Comparison of ENCODE assay signal across 37 cellular contexts in genomic region chr13:51892657-51893056, GRCh38. TPM values are rescaled to one million over a fixed set of nuclear protein-coding genes. Genes with fewer than 3 reads are reported as not detected.
"Had no signal": no experiment of that assay in that cellular context is flagged by ENCODE, and none has a peak within 500 bp of the region (broad histone marks: within the 10 kb centered on the region; RNA-seq: fewer than 3 reads in every experiment).

No MANE protein-coding gene starts in this region.

- H3K4me1 Mint-ChIP-seq: activated B cell treated with CpG ODN at 0.5 μM for 24 hours; activated CD4-positive, alpha-beta T cell treated with anti-CD3 and anti-CD28 coated beads, Interleukin-2, amount 10 ng/mL, durations not matched to agents 24 days and 14 days; activated naive CD8-positive, alpha-beta T cell treated with anti-CD3 and anti-CD28 coated beads for 36 hours; activated T-helper 17 cell treated with anti-CD3 and anti-CD28 coated beads, Interleukin-2, amount 50 U/mL, for 72 hours had no signal

- H3K27me3 Mint-ChIP-seq: activated CD8-positive, alpha-beta T cell treated with anti-CD3 and anti-CD28 coated beads for 36 hours had no signal

- H3K36me3 Mint-ChIP-seq: activated CD4-positive, alpha-beta memory T cell treated with anti-CD3 and anti-CD28 coated beads for 36 hours; activated naive CD4-positive, alpha-beta T cell treated with anti-CD3 and anti-CD28 coated beads, Interleukin-2, amount 50 U/mL, for 72 hours; activated naive CD8-positive, alpha-beta T cell treated with anti-CD3 and anti-CD28 coated beads for 36 hours had no signal

- H3K27me3 ChIP-seq: adrenal gland, body of pancreas, brain microvascular endothelial cell, breast epithelium had no signal

- H3K36me3 ChIP-seq: adrenal gland, brain microvascular endothelial cell, breast epithelium had no signal

- ATAC-seq: activated CD8-positive, alpha-beta T cell treated with anti-CD3 and anti-CD28 coated beads for 36 hours; activated naive CD4-positive, alpha-beta T cell treated with anti-CD3 and anti-CD28 coated beads, Interleukin-2, amount 50 U/mL, for 72 hours; activated T-cell treated with anti-CD3 and anti-CD28 coated beads, Interleukin-2, amount 50 U/mL, for 4 hours; activated T-cell treated with anti-CD3 and anti-CD28 coated beads, Interleukin-2, amount 50 U/mL, for 72 hours; activated T-helper 17 cell treated with anti-CD3 and anti-CD28 coated beads, Interleukin-2, amount 50 U/mL, for 72 hours; body of pancreas had no signal

- H3K27ac Mint-ChIP-seq: activated B cell treated with CpG ODN at 0.5 μM for 24 hours; activated CD4-positive, alpha-beta memory T cell treated with anti-CD3 and anti-CD28 coated beads for 36 hours; activated CD4-positive, alpha-beta T cell treated with anti-CD3 and anti-CD28 coated beads, Interleukin-2, amount 10 ng/mL, durations not matched to agents 24 days and 14 days; activated CD8-positive, alpha-beta T cell treated with anti-CD3 and anti-CD28 coated beads for 36 hours; activated naive CD4-positive, alpha-beta T cell treated with anti-CD3 and anti-CD28 coated beads for 36 hours; activated naive CD4-positive, alpha-beta T cell treated with anti-CD3 and anti-CD28 coated beads, Interleukin-2, amount 50 U/mL, for 72 hours; activated naive CD8-positive, alpha-beta T cell treated with anti-CD3 and anti-CD28 coated beads for 36 hours; activated T-cell treated with anti-CD3 and anti-CD28 coated beads, Interleukin-2, amount 50 U/mL, for 72 hours; activated T-helper 1 cell treated with anti-CD3 and anti-CD28 coated beads, Interleukin-12 subunit alpha, Interleukin-12 subunit beta, Interleukin-2, Interleukin-4 antibody, amounts not matched to agents 30 ng/mL and 10 ng/mL and 1 ng/mL, durations not matched to agents 14 hours and 24 hours and 36 hours; activated T-helper 17 cell treated with anti-CD3 and anti-CD28 coated beads, Interleukin-2, amount 50 U/mL, for 72 hours; T-helper 1 cell treated with Interleukin-12 subunit alpha and Interleukin-12 subunit beta and Interleukin-4 antibody, amounts not matched to agents 30 μg/mL and 1 μg/mL, for 36 hours; T-helper 2 cell treated with Interferon-gamma antibody and Interleukin-4, amounts not matched to agents 5 μg/mL and 100 μg/mL, for 36 hours had no signal

- H3K27ac ChIP-seq: adrenal gland, body of pancreas, brain microvascular endothelial cell, breast epithelium, VCaP had no signal

- DNase-seq: activated B cell treated with CpG ODN at 0.5 μM for 24 hours; activated CD4-positive, alpha-beta memory T cell treated with anti-CD3 and anti-CD28 coated beads for 36 hours; activated CD4-positive, alpha-beta T cell treated with anti-CD3 and anti-CD28 coated beads for 4 hours; activated CD4-positive, alpha-beta T cell treated with anti-CD3 and anti-CD28 coated beads, Interleukin-2, amount 10 ng/mL, durations not matched to agents 24 days and 14 days; activated CD4-positive, alpha-beta T cell treated with anti-CD3 and anti-CD28 coated beads, Interleukin-2, amount 50 U/mL, for 1 hour; activated CD4-positive, alpha-beta T cell treated with anti-CD3 and anti-CD28 coated beads, Interleukin-2, amount 50 U/mL, for 4 hours; activated CD4-positive, CD25-positive, alpha-beta regulatory T cell treated with anti-CD3 and anti-CD28 coated beads, Interleukin-2, amount 50 U/mL, for 72 hours; activated CD8-positive, alpha-beta memory T cell treated with anti-CD3 and anti-CD28 coated beads, Interleukin-2, amount 50 U/mL, for 4 hours; activated CD8-positive, alpha-beta T cell treated with anti-CD3 and anti-CD28 coated beads for 36 hours; activated effector memory CD4-positive, alpha-beta T cell treated with anti-CD3 and anti-CD28 coated beads, Interleukin-2, amount 50 U/mL, for 16 hours; activated gamma-delta T cell treated with Interleukin-2 at 50 U/mL for 16 hours; activated naive CD4-positive, alpha-beta T cell; activated naive CD4-positive, alpha-beta T cell treated with anti-CD3 and anti-CD28 coated beads for 36 hours; activated naive CD4-positive, alpha-beta T cell treated with anti-CD3 and anti-CD28 coated beads, Interleukin-2, amount 50 U/mL, for 16 hours; activated naive CD8-positive, alpha-beta T cell treated with anti-CD3 and anti-CD28 coated beads for 36 hours; activated T-cell treated with anti-CD3 and anti-CD28 coated beads for 4 hours; activated T-cell treated with anti-CD3 and anti-CD28 coated beads, Interleukin-2, amount 50 U/mL, for 1 hour; activated T-cell treated with anti-CD3 and anti-CD28 coated beads, Interleukin-2, amount 50 U/mL, for 4 hours; activated T-cell treated with anti-CD3 and anti-CD28 coated beads, Interleukin-2, amount 50 U/mL, for 72 hours; amniotic stem cell; aorta; body of pancreas; brain microvascular endothelial cell; central memory CD4-positive, alpha-beta T cell; T-helper 1 cell; T-helper 2 cell; T-helper 9 cell had no signal

- H3K4me3 Mint-ChIP-seq: activated B cell treated with CpG ODN at 0.5 μM for 24 hours; activated CD4-positive, alpha-beta memory T cell treated with anti-CD3 and anti-CD28 coated beads for 36 hours; activated CD4-positive, alpha-beta T cell treated with anti-CD3 and anti-CD28 coated beads, Interleukin-2, amount 10 ng/mL, durations not matched to agents 24 days and 14 days; activated CD8-positive, alpha-beta T cell treated with anti-CD3 and anti-CD28 coated beads for 36 hours; activated naive CD4-positive, alpha-beta T cell treated with anti-CD3 and anti-CD28 coated beads for 36 hours; activated naive CD8-positive, alpha-beta T cell treated with anti-CD3 and anti-CD28 coated beads for 36 hours; activated T-cell treated with anti-CD3 and anti-CD28 coated beads, Interleukin-2, amount 50 U/mL, for 4 hours; activated T-cell treated with anti-CD3 and anti-CD28 coated beads, Interleukin-2, amount 50 U/mL, for 72 hours; activated T-helper 1 cell treated with anti-CD3 and anti-CD28 coated beads, Interleukin-12 subunit alpha, Interleukin-12 subunit beta, Interleukin-2, Interleukin-4 antibody, amounts not matched to agents 30 ng/mL and 10 ng/mL and 1 ng/mL, durations not matched to agents 14 hours and 24 hours and 36 hours; activated T-helper 17 cell treated with anti-CD3 and anti-CD28 coated beads, Interleukin-2, amount 50 U/mL, for 72 hours; T-helper 1 cell treated with Interleukin-12 subunit alpha and Interleukin-12 subunit beta and Interleukin-4 antibody, amounts not matched to agents 30 μg/mL and 1 μg/mL, for 36 hours; T-helper 2 cell treated with Interferon-gamma antibody and Interleukin-4, amounts not matched to agents 5 μg/mL and 100 μg/mL, for 36 hours had no signal

- H3K4me1 ChIP-seq: adrenal gland, body of pancreas, breast epithelium had no signal

- H3K9me3 ChIP-seq: adrenal gland, body of pancreas, breast epithelium had no signal

- H3K4me3 ChIP-seq: adrenal gland, body of pancreas, breast epithelium had no signal

- H3K9me3 Mint-ChIP-seq: activated B cell treated with CpG ODN at 0.5 μM for 24 hours; activated CD4-positive, alpha-beta memory T cell treated with anti-CD3 and anti-CD28 coated beads for 36 hours; activated CD4-positive, alpha-beta T cell treated with anti-CD3 and anti-CD28 coated beads, Interleukin-2, amount 10 ng/mL, durations not matched to agents 24 days and 14 days; activated CD8-positive, alpha-beta T cell treated with anti-CD3 and anti-CD28 coated beads for 36 hours; activated naive CD4-positive, alpha-beta T cell treated with anti-CD3 and anti-CD28 coated beads for 36 hours; activated naive CD4-positive, alpha-beta T cell treated with anti-CD3 and anti-CD28 coated beads, Interleukin-2, amount 50 U/mL, for 72 hours; activated naive CD8-positive, alpha-beta T cell treated with anti-CD3 and anti-CD28 coated beads for 36 hours; activated T-cell treated with anti-CD3 and anti-CD28 coated beads, Interleukin-2, amount 50 U/mL, for 4 hours; activated T-cell treated with anti-CD3 and anti-CD28 coated beads, Interleukin-2, amount 50 U/mL, for 72 hours; activated T-helper 1 cell treated with anti-CD3 and anti-CD28 coated beads, Interleukin-12 subunit alpha, Interleukin-12 subunit beta, Interleukin-2, Interleukin-4 antibody, amounts not matched to agents 30 ng/mL and 10 ng/mL and 1 ng/mL, durations not matched to agents 14 hours and 24 hours and 36 hours; activated T-helper 17 cell treated with anti-CD3 and anti-CD28 coated beads, Interleukin-2, amount 50 U/mL, for 72 hours; T-helper 1 cell treated with Interleukin-12 subunit alpha and Interleukin-12 subunit beta and Interleukin-4 antibody, amounts not matched to agents 30 μg/mL and 1 μg/mL, for 36 hours; T-helper 2 cell treated with Interferon-gamma antibody and Interleukin-4, amounts not matched to agents 5 μg/mL and 100 μg/mL, for 36 hours had no signal

RNA-seq across cellular contexts. Expression of gene CCDC70, which starts 30.9 kb away (rescaled TPM):
- total RNA-seq: activated B cell treated with CpG ODN at 0.5 μM for 24 hours; activated CD4-positive, alpha-beta memory T cell treated with anti-CD3 and anti-CD28 coated beads for 36 hours; activated CD4-positive, alpha-beta T cell treated with anti-CD3 and anti-CD28 coated beads, Interleukin-2, amount 10 ng/mL, durations not matched to agents 24 days and 14 days; activated naive CD4-positive, alpha-beta T cell treated with anti-CD3 and anti-CD28 coated beads for 36 hours; activated naive CD4-positive, alpha-beta T cell treated with anti-CD3 and anti-CD28 coated beads, Interleukin-2, amount 50 U/mL, for 72 hours; activated T-cell treated with anti-CD3 and anti-CD28 coated beads, Interleukin-2, amount 50 U/mL, for 4 hours; activated T-helper 1 cell treated with anti-CD3 and anti-CD28 coated beads, Interleukin-12 subunit alpha, Interleukin-12 subunit beta, Interleukin-2, Interleukin-4 antibody, amounts not matched to agents 30 ng/mL and 10 ng/mL and 1 ng/mL, durations not matched to agents 14 hours and 24 hours and 36 hours; adrenal gland; aorta; astrocyte; body of pancreas; breast epithelium; cardiac septum had no signal

RNA-seq across cellular contexts. Expression of gene TMEM272, which starts 47.7 kb away (rescaled TPM):
- total RNA-seq: activated B cell treated with CpG ODN at 0.5 μM for 24 hours, adrenal gland, body of pancreas had no signal
